Comparison of ENCODE assay signal across 9 cellular contexts in the genomic region with DNA sequence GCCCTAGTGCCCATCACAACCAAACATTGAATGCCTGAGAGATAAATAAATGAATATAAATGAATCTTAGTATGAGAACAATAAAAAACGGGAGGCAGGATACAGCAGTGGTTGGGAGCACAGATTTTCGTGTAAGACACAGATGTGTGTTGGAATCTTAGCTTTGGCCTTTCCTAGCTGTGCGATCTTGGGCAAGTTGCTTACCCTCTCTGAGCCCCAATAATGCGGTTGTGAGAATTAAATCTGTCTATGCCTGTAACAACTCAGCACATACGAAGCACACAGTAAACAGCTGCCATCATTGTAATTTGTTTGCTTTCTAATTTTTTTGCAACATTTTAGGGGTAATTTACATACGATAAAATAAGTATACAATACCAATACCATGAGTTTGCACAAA.
"Had no signal": no experiment of that assay in that cellular context is flagged by ENCODE, and none has a peak within 500 bp of the region (broad histone marks: within the 10 kb centered on the region; RNA-seq: fewer than 3 reads in every experiment).

No MANE protein-coding gene starts in this region.

- H3K27ac ChIP-seq: GM23248, HL-60 had no signal

- H2AFZ ChIP-seq: GM23248 had no signal

- H3K4me3 Mint-ChIP-seq: H9, IgD-negative memory B cell had no signal

- H3K36me3 Mint-ChIP-seq: IgD-negative memory B cell had no signal

- H3K4me1 Mint-ChIP-seq: IgD-negative memory B cell had no signal

- H3K4me3 ChIP-seq: GM23248 had no signal

- H3K27ac Mint-ChIP-seq: H9, IgD-negative memory B cell had no signal

- ATAC-seq: HepG2 had no signal

- FAIRE-seq: H54, HepG2 had no signal

- H3K9me3 Mint-ChIP-seq: H9, IgD-negative memory B cell had no signal

- DNase-seq: GM23248, GOT3, H9, HCEC 1CT, KG1 had no signal

- H3K9ac ChIP-seq: GM23248 had no signal
